21 cellular contexts compared by ENCODE assay signal in the genomic region with DNA sequence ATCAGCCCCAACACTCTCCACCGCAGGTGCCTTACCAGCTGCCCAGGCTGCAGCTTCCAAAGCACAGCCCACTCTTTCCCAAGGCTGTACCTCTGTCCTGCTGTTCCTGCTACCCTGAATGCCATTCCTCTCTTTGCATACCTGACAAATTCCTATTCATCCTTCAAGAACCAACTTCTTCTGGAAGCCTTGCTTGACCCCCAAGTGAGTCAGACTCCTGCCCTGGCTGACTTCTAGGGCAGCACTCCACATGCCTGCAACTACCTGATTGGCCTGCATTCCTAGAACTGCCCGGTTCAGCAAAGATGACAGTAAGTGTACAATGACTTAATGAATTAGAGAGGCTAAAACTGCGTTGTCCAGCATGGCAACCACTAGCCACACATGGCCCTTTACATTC. TPM values are rescaled to one million over a fixed set of nuclear protein-coding genes. Genes with fewer than 3 reads are reported as not detected.
"Had no signal": no experiment of that assay in that cellular context is flagged by ENCODE, and none has a peak within 500 bp of the region (broad histone marks: within the 10 kb centered on the region; RNA-seq: fewer than 3 reads in every experiment).

No MANE protein-coding gene starts in this region.

- DNase-seq: activated CD4-positive, alpha-beta memory T cell treated with anti-CD3 and anti-CD28 coated beads for 36 hours; activated CD4-positive, alpha-beta T cell treated with anti-CD3 and anti-CD28 coated beads for 36 hours; activated CD8-positive, alpha-beta memory T cell treated with anti-CD3 and anti-CD28 coated beads, Interleukin-2, amount 10 ng/mL, durations not matched to agents 7 days and 5 days; activated naive CD4-positive, alpha-beta T cell treated with anti-CD3 and anti-CD28 coated beads for 36 hours; body of pancreas; colonic mucosa; foreskin melanocyte; hypothalamus; kidney; retina; stimulated activated CD4-positive, alpha-beta T cell treated with anti-CD3 and anti-CD28 coated beads, Interleukin-2, amount 100 ng/mL, for 24 hours; uterus had no signal

- H3K27ac Mint-ChIP-seq: activated CD4-positive, alpha-beta memory T cell treated with anti-CD3 and anti-CD28 coated beads for 36 hours; activated CD4-positive, alpha-beta T cell treated with anti-CD3 and anti-CD28 coated beads for 36 hours; activated CD8-positive, alpha-beta memory T cell treated with anti-CD3 and anti-CD28 coated beads, Interleukin-2, amount 10 ng/mL, durations not matched to agents 7 days and 5 days; activated naive CD4-positive, alpha-beta T cell treated with anti-CD3 and anti-CD28 coated beads for 36 hours; activated T-helper 17 cell treated with anti-CD3 and anti-CD28 coated beads, Interleukin-2, amount 50 U/mL, for 72 hours; natural killer cell treated with Interleukin-12 subunit alpha and Interleukin-12 subunit beta and Interleukin-15 and Interleukin-18, amount 100 ng/mL, for 72 hours; stimulated activated naive CD8-positive, alpha-beta T cell treated with anti-CD3 and anti-CD28 coated beads, Interleukin-15, Interleukin-2, amounts not matched to agents 100 ng/mL and 50 ng/mL, for 24 hours; T-helper 2 cell treated with Interferon-gamma antibody and Interleukin-4, amounts not matched to agents 5 μg/mL and 100 μg/mL, for 36 hours had no signal

- H3K4me1 ChIP-seq: body of pancreas, colonic mucosa, uterus had no signal

- H3K27me3 Mint-ChIP-seq: activated CD4-positive, alpha-beta T cell treated with anti-CD3 and anti-CD28 coated beads for 36 hours had no signal

- FAIRE-seq: kidney, TTC549 had no signal

- H3K4me3 Mint-ChIP-seq: activated CD4-positive, alpha-beta memory T cell treated with anti-CD3 and anti-CD28 coated beads for 36 hours; activated CD4-positive, alpha-beta T cell treated with anti-CD3 and anti-CD28 coated beads for 36 hours; activated CD8-positive, alpha-beta memory T cell treated with anti-CD3 and anti-CD28 coated beads, Interleukin-2, amount 10 ng/mL, durations not matched to agents 7 days and 5 days; activated naive CD4-positive, alpha-beta T cell treated with anti-CD3 and anti-CD28 coated beads for 36 hours; activated T-helper 17 cell treated with anti-CD3 and anti-CD28 coated beads, Interleukin-2, amount 50 U/mL, for 72 hours; central memory CD8-positive, alpha-beta T cell; natural killer cell treated with Interleukin-12 subunit alpha and Interleukin-12 subunit beta and Interleukin-15 and Interleukin-18, amount 100 ng/mL, for 72 hours; stimulated activated naive CD8-positive, alpha-beta T cell treated with anti-CD3 and anti-CD28 coated beads, Interleukin-15, Interleukin-2, amounts not matched to agents 100 ng/mL and 50 ng/mL, for 24 hours; T-helper 2 cell treated with Interferon-gamma antibody and Interleukin-4, amounts not matched to agents 5 μg/mL and 100 μg/mL, for 36 hours had no signal

- H3K9me3 ChIP-seq: body of pancreas, colonic mucosa, tibial nerve, uterus had no signal

- ATAC-seq: activated CD4-positive, alpha-beta T cell treated with anti-CD3 and anti-CD28 coated beads for 36 hours; activated CD8-positive, alpha-beta memory T cell treated with anti-CD3 and anti-CD28 coated beads, Interleukin-2, amount 10 ng/mL, durations not matched to agents 7 days and 5 days; body of pancreas; natural killer cell treated with Interleukin-12 subunit alpha and Interleukin-12 subunit beta and Interleukin-15 and Interleukin-18, amount 100 ng/mL, for 72 hours had no signal

- H3K4me3 ChIP-seq: body of pancreas, colonic mucosa, tibial nerve, uterus had no signal

- H3K9me3 Mint-ChIP-seq: activated CD4-positive, alpha-beta memory T cell treated with anti-CD3 and anti-CD28 coated beads for 36 hours; activated naive CD4-positive, alpha-beta T cell treated with anti-CD3 and anti-CD28 coated beads for 36 hours; activated T-helper 17 cell treated with anti-CD3 and anti-CD28 coated beads, Interleukin-2, amount 50 U/mL, for 72 hours; central memory CD8-positive, alpha-beta T cell; natural killer cell treated with Interleukin-12 subunit alpha and Interleukin-12 subunit beta and Interleukin-15 and Interleukin-18, amount 100 ng/mL, for 72 hours; stimulated activated naive CD8-positive, alpha-beta T cell treated with anti-CD3 and anti-CD28 coated beads, Interleukin-15, Interleukin-2, amounts not matched to agents 100 ng/mL and 50 ng/mL, for 24 hours; T-helper 2 cell treated with Interferon-gamma antibody and Interleukin-4, amounts not matched to agents 5 μg/mL and 100 μg/mL, for 36 hours had no signal

- H3K36me3 Mint-ChIP-seq: activated CD4-positive, alpha-beta memory T cell treated with anti-CD3 and anti-CD28 coated beads for 36 hours; activated CD8-positive, alpha-beta memory T cell treated with anti-CD3 and anti-CD28 coated beads, Interleukin-2, amount 10 ng/mL, durations not matched to agents 7 days and 5 days; natural killer cell treated with Interleukin-12 subunit alpha and Interleukin-12 subunit beta and Interleukin-15 and Interleukin-18, amount 100 ng/mL, for 72 hours had no signal

- H3K36me3 ChIP-seq: colonic mucosa, tibial nerve, uterus had no signal

- H3K4me1 Mint-ChIP-seq: activated CD4-positive, alpha-beta T cell treated with anti-CD3 and anti-CD28 coated beads for 36 hours; activated T-helper 17 cell treated with anti-CD3 and anti-CD28 coated beads, Interleukin-2, amount 50 U/mL, for 72 hours; central memory CD8-positive, alpha-beta T cell had no signal

- H3K27me3 ChIP-seq: body of pancreas, colonic mucosa, uterus had no signal

- H3K27ac ChIP-seq: body of pancreas, colonic mucosa, tibial nerve, uterus had no signal

RNA-seq across cellular contexts. Expression of a gene that starts 20.8 kb away (rescaled TPM):
- total RNA-seq: activated CD4-positive, alpha-beta memory T cell treated with anti-CD3 and anti-CD28 coated beads for 36 hours; activated CD4-positive, alpha-beta T cell treated with anti-CD3 and anti-CD28 coated beads for 36 hours; activated CD8-positive, alpha-beta memory T cell treated with anti-CD3 and anti-CD28 coated beads, Interleukin-2, amount 10 ng/mL, durations not matched to agents 7 days and 5 days; activated naive CD4-positive, alpha-beta T cell treated with anti-CD3 and anti-CD28 coated beads for 36 hours; activated T-helper 17 cell treated with anti-CD3 and anti-CD28 coated beads, Interleukin-2, amount 50 U/mL, for 72 hours; fibroblast of lung; natural killer cell treated with Interleukin-12 subunit alpha and Interleukin-12 subunit beta and Interleukin-15 and Interleukin-18, amount 100 ng/mL, for 72 hours; SK-MEL-5 had no signal
- polyA plus RNA-seq: fibroblast of lung had no signal

RNA-seq across cellular contexts. Expression of a gene that starts 21.4 kb away (rescaled TPM):
- total RNA-seq: activated CD8-positive, alpha-beta memory T cell treated with anti-CD3 and anti-CD28 coated beads, Interleukin-2, amount 10 ng/mL, durations not matched to agents 7 days and 5 days; activated naive CD4-positive, alpha-beta T cell treated with anti-CD3 and anti-CD28 coated beads for 36 hours; activated T-helper 17 cell treated with anti-CD3 and anti-CD28 coated beads, Interleukin-2, amount 50 U/mL, for 72 hours; fibroblast of lung had no signal
